ENCODE assay signal across 8 cellular contexts in genomic region chr1:23559136-23559984, GRCh38. TPM values are rescaled to one million over a fixed set of nuclear protein-coding genes. Genes with fewer than 3 reads are reported as not detected.
DNase-seq lines count a peak whose midpoint lies in the region; ATAC-seq and TF ChIP-seq lines count a peak whose summit lies in the region.

A gene with protein sequence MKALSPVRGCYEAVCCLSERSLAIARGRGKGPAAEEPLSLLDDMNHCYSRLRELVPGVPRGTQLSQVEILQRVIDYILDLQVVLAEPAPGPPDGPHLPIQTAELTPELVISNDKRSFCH (minus strand): TSS chr1:23559501. CDS start chr1:23559426, 75 bp downstream.

- H3K36me3 ChIP-seq in SU-DHL-6 (ENCODE audit: low read length) (no peaks in the 10 kb centered on the region), parathyroid adenoma (ENCODE audit: control insufficient read depth, insufficient read depth, low read length) (no peaks in the 10 kb centered on the region), tibial artery (peaks cover 18 to 25% (median 20%) of the 10 kb centered on the region in 3 donors)

- H3F3A ChIP-seq in SU-DHL-6 (ENCODE audit: insufficient read depth) = peaks cover 45% of the 10 kb centered on the region

- H3K36me3 Mint-ChIP-seq in activated naive CD8-positive, alpha-beta T cell treated with anti-CD3 and anti-CD28 coated beads for 36 hours = peaks cover 20% of the 10 kb centered on the region

- H3K4me1 ChIP-seq in parathyroid adenoma (peaks cover 4% of the 10 kb centered on the region), tibial artery (peaks cover 0 to 50% (median 43%) of the 10 kb centered on the region in 4 donors)

- POLR2A ChIA-PET in GM10248 (lab: Yijun Ruan, JAX) = interaction anchor here (0.6 to 3.0 kb wide), 16 partner anchors 9 to 75 kb away, joined by 3 to 22 read pairs (median 4); no protein-coding TSS in a partner anchor

- peak; percentile 63 for ATAC-seq in HG02571 (IDR thresholded peaks at IDR 0.05; ENCODE audit: unreplicated experiment)

- peaks cover 57% of the 10 kb centered on the region for H3K4me1 Mint-ChIP-seq in activated naive CD8-positive, alpha-beta T cell treated with anti-CD3 and anti-CD28 coated beads for 36 hours

- H3K27me3 Mint-ChIP-seq in activated naive CD8-positive, alpha-beta T cell treated with anti-CD3 and anti-CD28 coated beads for 36 hours = no peaks in the 10 kb centered on the region

- H3K4me3 Mint-ChIP-seq in activated naive CD8-positive, alpha-beta T cell treated with anti-CD3 and anti-CD28 coated beads for 36 hours = peak within 1 kb of the TSS; percentile 77

- no peaks in the 10 kb centered on the region for H4K20me1 ChIP-seq in SU-DHL-6 (ENCODE audit: low read depth, low read length)

- TF ChIP-seq CTCF in GM10248 (IDR thresholded peaks at IDR 0.05; ENCODE audit: control extremely low read depth, extremely low read depth, low read depth, missing control alignments) (no peak), SU-DHL-6 (IDR thresholded peaks at IDR 0.05; ENCODE audit: insufficient read depth, low read length, poor library complexity, severe bottlenecking) (no peak), parathyroid adenoma (IDR thresholded peaks at IDR 0.05) (no peak), tibial artery (IDR thresholded peaks at IDR 0.05) (peak in 1 of 2 experiments; percentile 13)

- peak within 1 kb of the TSS; percentile 86 for H3K27ac ChIP-seq in SU-DHL-6 (ENCODE audit: low read depth, low read length)
- H3K27ac ChIP-seq in parathyroid adenoma = peak within 1 kb of the TSS; percentile 84
- peak within 1 kb of the TSS; percentile 94 to 97 for H3K27ac ChIP-seq in tibial artery

- DNase-seq in GM10248 (ENCODE audit: extremely low spot score) (peak; percentile 89), NCI-H1092 treated with DMSO at 0.1 percent for 48 hours (lab: John Stamatoyannopoulos, UW) (peak; percentile 96), head of caudate nucleus (peak; percentile 78 to 98 (median 92)), tibial artery (peak; percentile 97 to 99)
- DNase-seq in activated naive CD8-positive, alpha-beta T cell treated with anti-CD3 and anti-CD28 coated beads for 36 hours = peak; percentile 91

- CTCF ChIA-PET in GM10248 (lab: Yijun Ruan, JAX) = interaction anchor here (1.0 to 24.9 kb wide), 11 partner anchors 11 to 132 kb away, joined by 3 to 858 read pairs (median 4); no protein-coding TSS in a partner anchor

- no peaks in the 10 kb centered on the region for H3K9me2 ChIP-seq in SU-DHL-6 (replicated peaks; ENCODE audit: insufficient read depth, low read length)

- no peaks in the 10 kb centered on the region for H3K9me3 Mint-ChIP-seq in activated naive CD8-positive, alpha-beta T cell treated with anti-CD3 and anti-CD28 coated beads for 36 hours

- H3K9ac ChIP-seq in SU-DHL-6 (ENCODE audit: low read length) = peak within 1 kb of the TSS; percentile 88
- no peak within 1 kb of the TSS for H3K9ac ChIP-seq in parathyroid adenoma

- H3K4me2 ChIP-seq in SU-DHL-6 (ENCODE audit: low read depth, low read length, poor library complexity, severe bottlenecking) = peak within 1 kb of the TSS; percentile 82
- peak within 1 kb of the TSS; percentile 62 for H3K4me2 ChIP-seq in parathyroid adenoma (ENCODE audit: low read length)

- intact Hi-C loops in head of caudate nucleus (cut with DNase I) (no loop called here), tibial artery (cut with DNase I; ENCODE audit: low total_unique reads) (no loop called here)

- no peaks in the 10 kb centered on the region for H3K9me3 ChIP-seq in SU-DHL-6 (ENCODE audit: insufficient read depth, low read length)
- H3K9me3 ChIP-seq in parathyroid adenoma (ENCODE audit: control insufficient read depth, low read length) = no peaks in the 10 kb centered on the region
- no peaks in the 10 kb centered on the region for H3K9me3 ChIP-seq in tibial artery

- H3K27me3 ChIP-seq in SU-DHL-6 (ENCODE audit: low read length) (no peaks in the 10 kb centered on the region), parathyroid adenoma (ENCODE audit: control insufficient read depth, insufficient read depth, low read length) (no peaks in the 10 kb centered on the region), tibial artery (no peaks in the 10 kb centered on the region)

- H3K4me3 ChIP-seq in SU-DHL-6 (ENCODE audit: insufficient read depth, low read length, poor library complexity, severe bottlenecking) (peak within 1 kb of the TSS; percentile 84), parathyroid adenoma (ENCODE audit: low read depth, low read length) (peak within 1 kb of the TSS; percentile 62), tibial artery (peak within 1 kb of the TSS; percentile 85 to 96)

- peak within 1 kb of the TSS; percentile 88 for H3K27ac Mint-ChIP-seq in activated naive CD8-positive, alpha-beta T cell treated with anti-CD3 and anti-CD28 coated beads for 36 hours

- H2AFZ ChIP-seq in SU-DHL-6 (ENCODE audit: low read depth, low read length, severe bottlenecking) (peak within 1 kb of the TSS; percentile 49), parathyroid adenoma (peak within 1 kb of the TSS; percentile 73)

- H3K79me2 ChIP-seq in SU-DHL-6 (ENCODE audit: insufficient read depth, low read length) (peaks cover 9% of the 10 kb centered on the region), parathyroid adenoma (no peaks in the 10 kb centered on the region)

RNA-seq across cellular contexts. Expression of the gene that starts here (rescaled TPM):
- total RNA-seq in activated naive CD8-positive, alpha-beta T cell treated with anti-CD3 and anti-CD28 coated beads for 36 hours = 10 to 100 TPM; 59.1 to 59.5 TPM

Comparison
In these comparisons a context has a peak if more than half of its experiments do, and no peak if none do; other contexts are left out.
1. Peak in every context shown above with its lines: DNase-seq, ATAC-seq, H3K4me3 ChIP-seq and H3K27ac ChIP-seq.